ENCODE assay signal across 13 cellular contexts in the genomic region with DNA sequence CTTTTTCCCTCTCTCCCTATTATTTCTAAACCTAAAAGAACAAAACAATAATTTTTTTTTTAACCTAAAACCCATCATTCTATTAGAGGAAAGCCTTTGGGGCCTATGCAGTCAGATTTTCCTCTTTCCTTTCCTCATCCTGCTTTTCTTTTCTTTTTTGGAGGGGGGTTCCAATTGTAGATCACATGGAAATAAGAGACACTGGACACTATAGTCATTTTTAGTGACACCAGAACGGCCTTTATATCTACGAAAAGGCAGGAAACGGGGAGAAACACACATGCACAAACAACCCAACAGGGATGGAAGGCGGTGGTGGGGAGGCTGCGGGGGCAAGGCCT. TPM values are rescaled to one million over a fixed set of nuclear protein-coding genes. Genes with fewer than 3 reads are reported as not detected.
A peak's percentile ranks its signal among the peaks of the same experiment; 100 is the strongest.
DNase-seq lines count a peak whose midpoint lies in the region; ATAC-seq, FAIRE-seq and TF ChIP-seq lines count a peak whose summit lies in the region.
"Had no signal": no experiment of that assay in that cellular context is flagged by ENCODE, and none has a peak within 500 bp of the region (broad histone marks: within the 10 kb centered on the region; RNA-seq: fewer than 3 reads in every experiment).

No MANE protein-coding gene starts in this region.

- no peaks in the 10 kb centered on the region for H3K27me3 ChIP-seq in foreskin keratinocyte
- no peaks in the 10 kb centered on the region for H3K27me3 ChIP-seq in psoas muscle (ENCODE audit: insufficient read depth in 3 of 3, low read length in 2 of 3)
- no peaks in the 10 kb centered on the region for H3K27me3 ChIP-seq in breast epithelium

- H3K4me3 ChIP-seq in A549 (peak overlapping the region; percentile 84), psoas muscle (peak overlapping the region; percentile 88), breast epithelium (no peak overlapping the region)

- H3K9me3 ChIP-seq in A549 (no peaks in the 10 kb centered on the region), psoas muscle (no peaks in the 10 kb centered on the region), breast epithelium (no peaks in the 10 kb centered on the region)

- POLR2A ChIA-PET in A549 (lab: Yijun Ruan, JAX), result interaction anchor here (0.9 to 7.8 kb wide), 3 partner anchors 10 to 205 kb away, joined by 3 to 63 read pairs (median 5); no protein-coding TSS in a partner anchor
- POLR2A ChIA-PET in RWPE1 (lab: Yijun Ruan, JAX; ENCODE audit: low non-redundant PET), result interaction anchor here (0.6 kb wide), 1 partner anchor 270 kb away, joined by 3 read pairs; no protein-coding TSS in a partner anchor

- H3K4me1 ChIP-seq in A549 (peaks cover 61% of the 10 kb centered on the region), foreskin keratinocyte (peaks cover 31% of the 10 kb centered on the region), psoas muscle (peaks cover 56% of the 10 kb centered on the region), breast epithelium (peaks cover 6% of the 10 kb centered on the region in 2 donors)

- TF ChIP-seq RAD21 in A549 (conservative IDR thresholded peaks at IDR 0.05 in 1 of 2, IDR thresholded peaks at IDR 0.05 in 1 of 2), result no peak

- no peak for DNase-seq in A549 (ENCODE audit: low read depth in 1 of 2, low spot score in 1 of 2)
- DNase-seq in RWPE1 (ENCODE audit: low spot score), result no peak
- no peak for DNase-seq in foreskin keratinocyte
- DNase-seq in psoas muscle, result no peak
- DNase-seq in activated CD4-positive, CD25-positive, alpha-beta regulatory T cell treated with anti-CD3 and anti-CD28 coated beads, Interleukin-2, amount 50 U/mL, for 72 hours, result no peak
- no peak for DNase-seq in activated gamma-delta T cell (lab: John Stamatoyannopoulos, UW)
- no peak for DNase-seq in breast epithelium (ENCODE audit: low spot score in 2 of 2)
- DNase-seq: activated CD4-positive, alpha-beta T cell treated with anti-CD3 and anti-CD28 coated beads, Interleukin-2, amount 50 U/mL, for 48 hours; activated effector memory CD4-positive, alpha-beta T cell treated with Interleukin-2 at 50 U/mL for 16 hours; KG1; NCI-H1930; T-cell had no signal

- FAIRE-seq in A549 (lab: Jason Lieb, UNC), result no peak

- TF ChIP-seq EP300 in A549 (IDR thresholded peaks at IDR 0.05), result no peak

- peak overlapping the region; percentile 99 for H3K27ac ChIP-seq in A549
- H3K27ac ChIP-seq in RWPE1, result peak overlapping the region; percentile 96
- peak overlapping the region; percentile 76 for H3K27ac ChIP-seq in foreskin keratinocyte
- peak overlapping the region; percentile 98 for H3K27ac ChIP-seq in psoas muscle
- H3K27ac ChIP-seq in breast epithelium, result peak overlapping the region in 1 of 2 donors; percentile 41

- TF ChIP-seq POLR2A in A549 (IDR thresholded peaks at IDR 0.05; ENCODE audit: low read length) (no peak), breast epithelium (IDR thresholded peaks at IDR 0.05) (no peak)

- TF ChIP-seq CTCF in A549 (IDR thresholded peaks at IDR 0.05), result no peak
- TF ChIP-seq CTCF in RWPE1 (conservative IDR thresholded peaks at IDR 0.05; ENCODE audit: low read depth), result no peak
- TF ChIP-seq CTCF in foreskin keratinocyte (conservative IDR thresholded peaks at IDR 0.05), result no peak
- TF ChIP-seq CTCF in psoas muscle (IDR thresholded peaks at IDR 0.05), result no peak
- no peak for TF ChIP-seq CTCF in breast epithelium (IDR thresholded peaks at IDR 0.05)

- H3K36me3 ChIP-seq in psoas muscle (ENCODE audit: insufficient read depth in 1 of 2, low read depth in 1 of 2) (no peaks in the 10 kb centered on the region), breast epithelium (no peaks in the 10 kb centered on the region)

- intact Hi-C loops in psoas muscle (cut with DNase I) (no loop called here), breast epithelium (cut with DNase I; ENCODE audit: low total_unique reads) (no loop called here)

- CTCF ChIA-PET in A549 (lab: Yijun Ruan, JAX), result interaction anchor here (0.5 to 1.5 kb wide), 5 partner anchors 33 to 215 kb away, joined by 3 to 4 read pairs (median 3); no protein-coding TSS in a partner anchor
- CTCF ChIA-PET in RWPE1 (lab: Yijun Ruan, JAX), result interaction anchor here (0.7 kb wide), 1 partner anchor 58 kb away, joined by 4 read pairs; no protein-coding TSS in a partner anchor

- 1% methylated on average over 5 of the region's 5 CpGs for WGBS in A549 (ENCODE audit: missing lambda C conversion rate)
- 21 to 37% (median 32%) methylated on average over 5 of the region's 5 CpGs for WGBS in psoas muscle, 3 donors

- peak overlapping the region; percentile 99 for H3K4me2 ChIP-seq in A549

- ATAC-seq in A549 (no peak), foreskin keratinocyte (no peak), psoas muscle (no peak), HG03196 (IDR thresholded peaks at IDR 0.05; ENCODE audit: unreplicated experiment) (no peak)
- ATAC-seq: T-cell had no signal

TF ChIP-seq in A549, 52 proteins besides CTCF, POLR2A, EP300 and RAD21:
- no peak for TF ChIP-seq EHF (CRISPR knock-in tag; IDR thresholded peaks at IDR 0.05)
- no peak for TF ChIP-seq CBX2 (IDR thresholded peaks at IDR 0.05; ENCODE audit: borderline replicate concordance, low read depth)
- no peak for TF ChIP-seq NR3C1 (IDR thresholded peaks at IDR 0.05)
- no peak for TF ChIP-seq RCOR1 (IDR thresholded peaks at IDR 0.05; ENCODE audit: low read depth, low read length)
- no peak for TF ChIP-seq GATA3 (IDR thresholded peaks at IDR 0.05; ENCODE audit: borderline replicate concordance)
- TF ChIP-seq CEBPB (IDR thresholded peaks at IDR 0.05), result no peak
- no peak for TF ChIP-seq JUN (IDR thresholded peaks at IDR 0.05)
- TF ChIP-seq HOXA7 (CRISPR knock-in tag; IDR thresholded peaks at IDR 0.05), result no peak

RNA-seq across cellular contexts. Expression of a gene that starts 5.1 kb away (rescaled TPM):
- polyA plus RNA-seq in A549 (2011; rRNA removed), result 6.5 and 11.0 TPM in 2 replicates
- 2.9 and 4.0 TPM in 2 replicates for polyA plus RNA-seq in A549 (2012; cell fraction: cytosol; rRNA removed)
- polyA plus RNA-seq in A549 (2012; cell fraction: nucleus; rRNA removed), result 4.6 and 5.1 TPM in 2 replicates
- 3.9 to 4.0 TPM (median 3.9 TPM) in 3 replicates for polyA plus RNA-seq in A549 (2017; fragmentation: RNase III; extraction: RNeasy Plus Mini Kit Qiagen cat#74134 plus additional on column Dnase treatment)
- polyA minus RNA-seq in A549 (2011; rRNA and poly(A)+ RNA removed), result 25.9 and 28.7 TPM in 2 replicates
- 5.9 and 8.9 TPM in 2 replicates for total RNA-seq in foreskin keratinocyte
- polyA plus RNA-seq in foreskin keratinocyte, result 1.1 and 1.2 TPM in 2 replicates
- total RNA-seq in psoas muscle, result 10 to 100 TPM; 10.6 to 36.9 (median 26.2) TPM
- 10 to 100 TPM in 1 of 3 donors, 1 to 10 TPM in 2; 3.3 to 11.5 (median 5.2) TPM for polyA plus RNA-seq in psoas muscle
- total RNA-seq in breast epithelium, result 10 to 100 TPM; 10.8 to 36.0 (median 11.8) TPM

Comparison
In these comparisons a context has a peak if more than half of its experiments do, and no peak if none do; other contexts are left out.
1. H3K4me3 ChIP-seq: peak in A549 (single experiment) and psoas muscle (single experiment); none in breast epithelium (0 of 3).